ENCODE assay signal across 16 cellular contexts in genomic region chr2:74719066-74719465, GRCh38.
DNase-seq lines count a peak whose midpoint lies in the region; ATAC-seq and TF ChIP-seq lines count a peak whose summit lies in the region.
"Had no signal": no experiment of that assay in that cellular context is flagged by ENCODE, and none has a peak within 500 bp of the region (broad histone marks: within the 10 kb centered on the region; RNA-seq: fewer than 3 reads in every experiment).

No MANE protein-coding gene starts in this region.

- peaks cover 17% of the 10 kb centered on the region for H3K4me1 ChIP-seq in mammary epithelial cell (ENCODE audit: insufficient read depth, low read length)
- H3K4me1 ChIP-seq in breast epithelium, result no peaks in the 10 kb centered on the region
- H3K4me1 ChIP-seq in PC-3 (ENCODE audit: insufficient read depth, low read length), result peaks cover 51% of the 10 kb centered on the region
- peaks cover 0 to 26% (median 8%) of the 10 kb centered on the region in 4 donors for H3K4me1 ChIP-seq in transverse colon
- H3K4me1 ChIP-seq in MM.1S (ENCODE audit: low read length), result no peaks in the 10 kb centered on the region
- H3K4me1 ChIP-seq: Caco-2 had no signal

- BruUV-seq in mammary epithelial cell (replicated peaks; lab: Mats Ljungman, UMichigan), result no TSS peak
- no TSS peak for BruUV-seq in PC-3 (replicated peaks; lab: Mats Ljungman, UMichigan)

- H3K9me3 Mint-ChIP-seq in T-cell, result no peaks in the 10 kb centered on the region
- H3K9me3 Mint-ChIP-seq: CD8-positive, alpha-beta memory T cell; GM23338 had no signal

- TF ChIP-seq POLR2A in breast epithelium (IDR thresholded peaks at IDR 0.05), result no peak
- TF ChIP-seq POLR2A in transverse colon (IDR thresholded peaks at IDR 0.05), result no peak

- no peak overlapping the region for H3K4me3 Mint-ChIP-seq in T-cell
- H3K4me3 Mint-ChIP-seq: CD8-positive, alpha-beta memory T cell; GM23338 had no signal

- no peak for TF ChIP-seq CTCF in mammary epithelial cell (conservative IDR thresholded peaks at IDR 0.05 in 1 of 2, IDR thresholded peaks at IDR 0.05 in 1 of 2; ENCODE audit: extremely low read depth in 1 of 2, insufficient read depth in 1 of 2, low read depth in 1 of 2, low read length in 2 of 2)
- no peak for TF ChIP-seq CTCF in breast epithelium (IDR thresholded peaks at IDR 0.05)
- TF ChIP-seq CTCF in PC-3 (conservative IDR thresholded peaks at IDR 0.05; ENCODE audit: low read depth, low read length), result no peak
- TF ChIP-seq CTCF in transverse colon (IDR thresholded peaks at IDR 0.05), result no peak
- no peak for TF ChIP-seq CTCF in MM.1S (IDR thresholded peaks at IDR 0.05; ENCODE audit: low read length)

- no peak overlapping the region for H3K27ac Mint-ChIP-seq in T-cell
- H3K27ac Mint-ChIP-seq: CD8-positive, alpha-beta memory T cell; GM23338 had no signal

- DNase-seq in mammary epithelial cell (peak; percentile 63), breast epithelium (ENCODE audit: low spot score in 2 of 2) (no peak), PC-3 (peak; percentile 68), transverse colon (no peak), T-cell (no peak), MM.1S (no peak)
- DNase-seq in activated naive CD4-positive, alpha-beta T cell treated with anti-CD3 and anti-CD28 coated beads, Interleukin-2, amount 50 U/mL, for 16 hours, result no peak
- DNase-seq: AML-193; Caco-2; CD8-positive, alpha-beta memory T cell; H7; IMR-90 had no signal

- H3K27me3 ChIP-seq in mammary epithelial cell (ENCODE audit: insufficient read depth, low read length) (no peaks in the 10 kb centered on the region), breast epithelium (no peaks in the 10 kb centered on the region), PC-3 (ENCODE audit: low read length) (no peaks in the 10 kb centered on the region), transverse colon (no peaks in the 10 kb centered on the region), MM.1S (replicated peaks; ENCODE audit: insufficient read depth, low read length) (no peaks in the 10 kb centered on the region; the same call in 1 of the 2 replicates)

- ATAC-seq in PC-3 (peak; percentile 44), esophagus mucosa (peak; percentile 65), T-cell (replicated peaks in 1 of 4) (no peak)
- ATAC-seq: GM23338 had no signal

- no peaks in the 10 kb centered on the region for H3K36me3 Mint-ChIP-seq in T-cell
- H3K36me3 Mint-ChIP-seq: CD8-positive, alpha-beta memory T cell had no signal

- H3K27me3 Mint-ChIP-seq in T-cell, result peaks cover 9 to 16% of the 10 kb centered on the region in 2 donors

- H3K9ac ChIP-seq in mammary epithelial cell (ENCODE audit: insufficient read depth, low read length) (no peak overlapping the region), PC-3 (ENCODE audit: low read length) (no peak overlapping the region), MM.1S (ENCODE audit: low read length) (no peak overlapping the region)
- H3K9ac ChIP-seq: BLaER1 had no signal

- H4K20me1 ChIP-seq in mammary epithelial cell (ENCODE audit: insufficient read depth, low read length), result no peaks in the 10 kb centered on the region
- no peaks in the 10 kb centered on the region for H4K20me1 ChIP-seq in PC-3 (ENCODE audit: low read length)
- no peaks in the 10 kb centered on the region for H4K20me1 ChIP-seq in MM.1S (ENCODE audit: insufficient read depth, low read length)
- H4K20me1 ChIP-seq: BLaER1 had no signal

- H3K4me3 ChIP-seq in mammary epithelial cell (replicated peaks in 1 of 3; ENCODE audit: insufficient read depth in 1 of 3, low read depth in 2 of 3, low read length in 3 of 3) (no peak overlapping the region), breast epithelium (no peak overlapping the region), PC-3 (ENCODE audit: low read length) (no peak overlapping the region), transverse colon (no peak overlapping the region), MM.1S (ENCODE audit: low read length) (no peak overlapping the region)
- H3K4me3 ChIP-seq: BLaER1, GM23338 had no signal

- dilution Hi-C loops in mammary epithelial cell (cut with HindIII; ENCODE audit: low sequenced_read_pairs), result no loop called here

- peak overlapping the region; percentile 53 for H2AFZ ChIP-seq in mammary epithelial cell (ENCODE audit: low read depth, low read length)
- 0 out of 2 replicates have a peak overlapping the region, but pooled peaks have one; percentile 29 for H2AFZ ChIP-seq in PC-3 (ENCODE audit: low read length)
- H2AFZ ChIP-seq in MM.1S (ENCODE audit: low read length), result no peak overlapping the region
- H2AFZ ChIP-seq: GM23338 had no signal

- peaks cover 5% of the 10 kb centered on the region for H3F3A ChIP-seq in PC-3 (ENCODE audit: low read length, unreplicated experiment)
- no peaks in the 10 kb centered on the region for H3F3A ChIP-seq in MM.1S (ENCODE audit: insufficient read depth, low read length)

- intact Hi-C loops in mammary epithelial cell (cut with micrococcal nuclease), result no loop called here
- intact Hi-C loops in breast epithelium (cut with DNase I; ENCODE audit: low total_unique reads), result no loop called here
- intact Hi-C loops in PC-3 (cut with micrococcal nuclease), result loop anchor here (2.0 kb wide), 1 partner anchor 20 kb away; no protein-coding TSS in a partner anchor
- intact Hi-C loops in transverse colon (cut with DNase I; ENCODE audit: low total_unique reads), result no loop called here

- POLR2A ChIA-PET in PC-3 (lab: Charles Lee; ENCODE audit: unreplicated experiment), result interaction anchor here (0.6 kb wide), 1 partner anchor 150 kb away, joined by 30 read pairs; no protein-coding TSS in a partner anchor
- POLR2A ChIA-PET in T-cell (lab: Charles Lee), result no interaction called here

- peaks cover 7 to 11% (median 8%) of the 10 kb centered on the region in 3 donors for H3K4me1 Mint-ChIP-seq in T-cell
- H3K4me1 Mint-ChIP-seq: GM23338 had no signal

- H3K79me2 ChIP-seq in mammary epithelial cell (ENCODE audit: insufficient read depth, low read length), result no peaks in the 10 kb centered on the region
- H3K79me2 ChIP-seq in PC-3 (ENCODE audit: low read length), result peaks cover 4% of the 10 kb centered on the region; the same call in 1 of the 2 replicates
- no peaks in the 10 kb centered on the region for H3K79me2 ChIP-seq in MM.1S (ENCODE audit: low read length)

- H3K36me3 ChIP-seq in mammary epithelial cell (ENCODE audit: insufficient read depth, low read length) (no peaks in the 10 kb centered on the region), breast epithelium (no peaks in the 10 kb centered on the region), PC-3 (ENCODE audit: low read depth, low read length) (no peaks in the 10 kb centered on the region), transverse colon (no peaks in the 10 kb centered on the region), MM.1S (replicated peaks; ENCODE audit: insufficient read depth, low read length) (no peaks in the 10 kb centered on the region)
- H3K36me3 ChIP-seq: BLaER1 had no signal

- in situ Hi-C loops in mammary epithelial cell (cut with MboI; ENCODE audit: low sequenced_read_pairs in 2 of 2), result loop anchor here (10.0 kb wide), 1 partner anchor 126 kb away; no protein-coding TSS in a partner anchor
- in situ Hi-C loops in transverse colon (cut with MboI; ENCODE audit: low pct_ligation_motif_present in 1 of 4, low pct_unique_long_range_greater_than_20kb in 1 of 4, low sequenced_read_pairs in 3 of 4), result loop anchor here in 3 of 4 donors (5.0 to 10.0 kb wide), 2 partner anchors 156 to 158 kb away; no protein-coding TSS in a partner anchor

- TF ChIP-seq EP300 in transverse colon (IDR thresholded peaks at IDR 0.05; ENCODE audit: low read depth), result no peak

- no peaks in the 10 kb centered on the region for H3K9me2 ChIP-seq in PC-3 (replicated peaks; ENCODE audit: low read length)
- H3K9me2 ChIP-seq in MM.1S (replicated peaks; ENCODE audit: insufficient read depth, low read length), result no peaks in the 10 kb centered on the region

- H3K4me2 ChIP-seq in mammary epithelial cell (ENCODE audit: insufficient read depth, low read depth, low read length) (peak overlapping the region; percentile 55), PC-3 (ENCODE audit: low read length) (peak overlapping the region; percentile 71), MM.1S (ENCODE audit: low read depth, low read length) (no peak overlapping the region)
- H3K4me2 ChIP-seq: BLaER1, GM23338 had no signal

- CTCF ChIA-PET in mammary epithelial cell (lab: Charles Lee; ENCODE audit: low non-redundant PET), result no interaction called here
- CTCF ChIA-PET in PC-3 (lab: Charles Lee), result no interaction called here
- CTCF ChIA-PET in T-cell (lab: Charles Lee), result no interaction called here

- WGBS in mammary epithelial cell (ENCODE audit: low coverage, missing lambda C conversion rate), result 8% methylated on average over 2 of the region's 2 CpGs
- 57 to 59% methylated on average over 2 of the region's 2 CpGs for WGBS in transverse colon (ENCODE audit: low coverage in 1 of 2), 2 donors

- no peaks in the 10 kb centered on the region for H3K9me3 ChIP-seq in mammary epithelial cell (replicated peaks; ENCODE audit: insufficient read depth, low read length)
- no peaks in the 10 kb centered on the region for H3K9me3 ChIP-seq in breast epithelium
- H3K9me3 ChIP-seq in PC-3 (ENCODE audit: low read length), result no peaks in the 10 kb centered on the region
- no peaks in the 10 kb centered on the region for H3K9me3 ChIP-seq in transverse colon
- H3K9me3 ChIP-seq in MM.1S (replicated peaks; ENCODE audit: insufficient read depth, low read length), result no peaks in the 10 kb centered on the region
- H3K9me3 ChIP-seq: BLaER1, Caco-2 had no signal

- H3K27ac ChIP-seq in mammary epithelial cell (ENCODE audit: insufficient read depth, low read depth, low read length) (no peak overlapping the region), breast epithelium (no peak overlapping the region), PC-3 (ENCODE audit: low read length) (peak overlapping the region; percentile 74), transverse colon (peak overlapping the region in 3 of 4 donors; percentile 40 to 52 (median 43)), MM.1S (ENCODE audit: low read length) (no peak overlapping the region)
- H3K27ac ChIP-seq: 22Rv1, BLaER1 had no signal

Comparison
In these comparisons a context has a peak if more than half of its experiments do, and no peak if none do; other contexts are left out.
1. DNase-seq: peak in mammary epithelial cell (single experiment) and PC-3 (single experiment); none in breast epithelium (0 of 2), transverse colon (single experiment), T-cell (0 of 34), activated naive CD4-positive, alpha-beta T cell treated with anti-CD3 and anti-CD28 coated beads, Interleukin-2, amount 50 U/mL, for 16 hours (single experiment) and MM.1S (single experiment).
2. H3K27ac ChIP-seq: peak in PC-3 (single experiment) and transverse colon (3 of 4); none in mammary epithelial cell (single experiment), breast epithelium (0 of 2) and MM.1S (single experiment).
3. ATAC-seq: peak in PC-3 (single experiment) and esophagus mucosa (single experiment); none in T-cell (0 of 4).